In genomic region chr21:46211786-46212720, GRCh38 we compare ENCODE assay signal across 24 cellular contexts. TPM values are rescaled to one million over a fixed set of nuclear protein-coding genes. Genes with fewer than 3 reads are reported as not detected.
DNase-seq lines count a peak whose midpoint lies in the region; ATAC-seq and TF ChIP-seq lines count a peak whose summit lies in the region.
"Had no signal": no experiment of that assay in that cellular context is flagged by ENCODE, and none has a peak within 500 bp of the region (broad histone marks: within the 10 kb centered on the region; RNA-seq: fewer than 3 reads in every experiment).

No MANE protein-coding gene starts in this region.

- H3K4me1 ChIP-seq in PC-3 (ENCODE audit: insufficient read depth, low read length) (no peaks in the 10 kb centered on the region), neural progenitor cell (no peaks in the 10 kb centered on the region)

- POLR2A ChIA-PET in PC-3 (lab: Charles Lee; ENCODE audit: unreplicated experiment): no interaction called here

- DNase-seq in ELR (ENCODE audit: low read depth) (peak; percentile 27), PC-3 (peak; percentile 43), dorsolateral prefrontal cortex (peak in 4 of 10 donors; percentile 14 to 33 (median 19)), neural progenitor cell (ENCODE audit: low spot score) (no peak), NCI-H524 (lab: John Stamatoyannopoulos, UW) (no peak), NCI-H187 treated with DMSO at 0.1 percent for 48 hours (lab: John Stamatoyannopoulos, UW) (no peak)
- DNase-seq in stimulated activated CD8-positive, alpha-beta memory T cell treated with anti-CD3 and anti-CD28 coated beads, Interleukin-4, amount 100 ng/mL, for 48 hours: no peak
- DNase-seq in NK-92 treated with Interleukin-12 subunit alpha and Interleukin-12 subunit beta, amount 100 ng/mL, for 24 hours (lab: John Stamatoyannopoulos, UW): no peak
- DNase-seq: activated CD4-positive, alpha-beta memory T cell treated with anti-CD3 and anti-CD28 coated beads for 36 hours; activated naive CD4-positive, alpha-beta T cell treated with anti-CD3 and anti-CD28 coated beads, Interleukin-2, amount 10 ng/mL, durations not matched to agents 7 days and 5 days; CD4-positive, CD25-positive, alpha-beta regulatory T cell; cerebellar nuclear complex; DMS 273 treated with DMSO at 0.1 percent for 48 hours; effector memory CD4-positive, alpha-beta T cell; left ventricle myocardium superior; MM.1S; NCI-H1694; NCI-H748 treated with DMSO at 0.1 percent for 48 hours; occipital lobe; retina; T-helper 17 cell; WERI-Rb-1 had no signal

- BruUV-seq in PC-3 (replicated peaks; lab: Mats Ljungman, UMichigan): no TSS peak

- TF ChIP-seq CTCF in PC-3 (conservative IDR thresholded peaks at IDR 0.05; ENCODE audit: low read depth, low read length) (no peak), dorsolateral prefrontal cortex (IDR thresholded peaks at IDR 0.05 in 54 of 56, conservative IDR thresholded peaks at IDR 0.05 in 2 of 56; ENCODE audit: low read depth in 1 of 56, partially characterized antibody in 56 of 56) (no peak), neural progenitor cell (IDR thresholded peaks at IDR 0.05) (no peak)

- H3K4me3 ChIP-seq in PC-3 (ENCODE audit: low read length) (no peak overlapping the region), dorsolateral prefrontal cortex (no peak overlapping the region), neural progenitor cell (no peak overlapping the region)

- H3K4me2 ChIP-seq in PC-3 (ENCODE audit: low read length) (no peak overlapping the region), neural progenitor cell (no peak overlapping the region)

- H3K27me3 ChIP-seq in PC-3 (ENCODE audit: low read length): no peaks in the 10 kb centered on the region
- no peaks in the 10 kb centered on the region for H3K27me3 ChIP-seq in dorsolateral prefrontal cortex
- H3K27me3 ChIP-seq in neural progenitor cell: no peaks in the 10 kb centered on the region

- no peak overlapping the region for H3K4me3 Mint-ChIP-seq in neural progenitor cell
- H3K4me3 Mint-ChIP-seq: activated CD4-positive, alpha-beta memory T cell treated with anti-CD3 and anti-CD28 coated beads for 36 hours; activated naive CD4-positive, alpha-beta T cell treated with anti-CD3 and anti-CD28 coated beads, Interleukin-2, amount 10 ng/mL, durations not matched to agents 7 days and 5 days; CD4-positive, CD25-positive, alpha-beta regulatory T cell; IgD-negative memory B cell; T-helper 17 cell had no signal

- H3K27ac ChIP-seq in PC-3 (ENCODE audit: low read length) (no peak overlapping the region), dorsolateral prefrontal cortex (peak overlapping the region in 33 of 59 donors; percentile 24 to 89 (median 72)), neural progenitor cell (no peak overlapping the region)
- H3K27ac ChIP-seq: WERI-Rb-1 had no signal

- H4K20me1 ChIP-seq in PC-3 (ENCODE audit: low read length): no peaks in the 10 kb centered on the region
- no peaks in the 10 kb centered on the region for H4K20me1 ChIP-seq in neural progenitor cell (ENCODE audit: low read depth)

- H3K9ac ChIP-seq in PC-3 (ENCODE audit: low read length) (no peak overlapping the region), neural progenitor cell (no peak overlapping the region)

- peaks cover 11% of the 10 kb centered on the region for H3K36me3 Mint-ChIP-seq in neural progenitor cell
- H3K36me3 Mint-ChIP-seq: activated CD4-positive, alpha-beta memory T cell treated with anti-CD3 and anti-CD28 coated beads for 36 hours; IgD-negative memory B cell had no signal

- H3K4me1 Mint-ChIP-seq in neural progenitor cell: no peaks in the 10 kb centered on the region
- H3K4me1 Mint-ChIP-seq: CD4-positive, CD25-positive, alpha-beta regulatory T cell; IgD-negative memory B cell had no signal

- peak; percentile 83 for ATAC-seq in PC-3
- ATAC-seq: left ventricle myocardium superior, T-helper 17 cell had no signal

- CTCF ChIA-PET in PC-3 (lab: Charles Lee): no interaction called here

- H3K9me2 ChIP-seq in PC-3 (replicated peaks; ENCODE audit: low read length): no peaks in the 10 kb centered on the region

- no peaks in the 10 kb centered on the region for H3K9me3 Mint-ChIP-seq in neural progenitor cell
- H3K9me3 Mint-ChIP-seq: activated CD4-positive, alpha-beta memory T cell treated with anti-CD3 and anti-CD28 coated beads for 36 hours; activated naive CD4-positive, alpha-beta T cell treated with anti-CD3 and anti-CD28 coated beads, Interleukin-2, amount 10 ng/mL, durations not matched to agents 7 days and 5 days; CD4-positive, CD25-positive, alpha-beta regulatory T cell; IgD-negative memory B cell had no signal

- no peaks in the 10 kb centered on the region for H3K79me2 ChIP-seq in PC-3 (ENCODE audit: low read length)
- no peaks in the 10 kb centered on the region for H3K79me2 ChIP-seq in neural progenitor cell (ENCODE audit: low read depth)

- H3K36me3 ChIP-seq in PC-3 (ENCODE audit: low read depth, low read length): no peaks in the 10 kb centered on the region
- no peaks in the 10 kb centered on the region for H3K36me3 ChIP-seq in neural progenitor cell

- H3F3A ChIP-seq in PC-3 (ENCODE audit: low read length, unreplicated experiment) (no peaks in the 10 kb centered on the region), neural progenitor cell (ENCODE audit: low read depth) (no peaks in the 10 kb centered on the region)

- intact Hi-C loops in PC-3 (cut with micrococcal nuclease): no loop called here
- intact Hi-C loops in dorsolateral prefrontal cortex (cut with DNase I): no loop called here

- H3K27me3 Mint-ChIP-seq in neural progenitor cell (ENCODE audit: insufficient read depth, low read depth): peaks cover 7% of the 10 kb centered on the region
- H3K27me3 Mint-ChIP-seq: activated CD4-positive, alpha-beta memory T cell treated with anti-CD3 and anti-CD28 coated beads for 36 hours; activated naive CD4-positive, alpha-beta T cell treated with anti-CD3 and anti-CD28 coated beads, Interleukin-2, amount 10 ng/mL, durations not matched to agents 7 days and 5 days; CD4-positive, CD25-positive, alpha-beta regulatory T cell; IgD-negative memory B cell; T-helper 17 cell had no signal

- H3K27ac Mint-ChIP-seq in neural progenitor cell: peak overlapping the region; percentile 47
- H3K27ac Mint-ChIP-seq: activated CD4-positive, alpha-beta memory T cell treated with anti-CD3 and anti-CD28 coated beads for 36 hours; activated naive CD4-positive, alpha-beta T cell treated with anti-CD3 and anti-CD28 coated beads, Interleukin-2, amount 10 ng/mL, durations not matched to agents 7 days and 5 days; T-helper 17 cell had no signal

- H2AFZ ChIP-seq in PC-3 (ENCODE audit: low read length): no peak overlapping the region
- H2AFZ ChIP-seq in neural progenitor cell (replicated peaks): no peak overlapping the region

- no peaks in the 10 kb centered on the region for H3K9me3 ChIP-seq in PC-3 (ENCODE audit: low read length)
- no peaks in the 10 kb centered on the region for H3K9me3 ChIP-seq in neural progenitor cell (ENCODE audit: low read depth)

RNA-seq across cellular contexts. Expression of gene LSS, which starts 16.5 kb away (rescaled TPM):
- 45.7 and 53.9 TPM in 2 replicates for total RNA-seq in PC-3 (2014; rRNA removed)
- total RNA-seq in dorsolateral prefrontal cortex: 100 to 1,000 TPM in 93 of 120 experiments, 10 to 100 TPM in 27; 61.5 to 278 (median 121) TPM
- total RNA-seq in neural progenitor cell (ENCODE audit: low replicate concordance): 26.7 and 90.5 TPM in 2 replicates

RNA-seq across cellular contexts. Expression of gene SPATC1L, which starts 27.8 kb away (rescaled TPM):
- total RNA-seq in PC-3 (2014; rRNA removed) (41.7 and 49.5 TPM in 2 replicates), dorsolateral prefrontal cortex (10 to 100 TPM in 116 of 120 experiments, 1 to 10 TPM in 4; 4.3 to 38.8 (median 21.8) TPM), neural progenitor cell (ENCODE audit: low replicate concordance) (5.1 and 20.2 TPM in 2 replicates)

RNA-seq across cellular contexts. Expression of gene FTCD, which starts 56.7 kb away (rescaled TPM):
- total RNA-seq in PC-3 (2014; rRNA removed) (0.40 and 0.58 TPM in 2 replicates), dorsolateral prefrontal cortex (10 to 100 TPM in 104 of 120 experiments, 1 to 10 TPM in 16; 4.0 to 48.0 (median 20.5) TPM), neural progenitor cell (ENCODE audit: low replicate concordance) (0.96 TPM in 1 of 2 replicates, not detected in the other)
- total RNA-seq: CD4-positive, CD25-positive, alpha-beta regulatory T cell; occipital lobe; SK-MEL-5 had no signal

Comparison
In these comparisons a context has a peak if more than half of its experiments do, and no peak if none do; other contexts are left out.
1. DNase-seq: peak in ELR (single experiment) and PC-3 (single experiment); none in neural progenitor cell (single experiment), stimulated activated CD8-positive, alpha-beta memory T cell treated with anti-CD3 and anti-CD28 coated beads, Interleukin-4, amount 100 ng/mL, for 48 hours (single experiment), NK-92 treated with Interleukin-12 subunit alpha and Interleukin-12 subunit beta, amount 100 ng/mL, for 24 hours (single experiment), NCI-H524 (0 of 2) and NCI-H187 treated with DMSO at 0.1 percent for 48 hours (single experiment).
2. H3K27ac ChIP-seq: peak in dorsolateral prefrontal cortex (33 of 59); none in PC-3 (single experiment) and neural progenitor cell (single experiment).